1 cellular context compared by ENCODE assay signal in the genomic region with DNA sequence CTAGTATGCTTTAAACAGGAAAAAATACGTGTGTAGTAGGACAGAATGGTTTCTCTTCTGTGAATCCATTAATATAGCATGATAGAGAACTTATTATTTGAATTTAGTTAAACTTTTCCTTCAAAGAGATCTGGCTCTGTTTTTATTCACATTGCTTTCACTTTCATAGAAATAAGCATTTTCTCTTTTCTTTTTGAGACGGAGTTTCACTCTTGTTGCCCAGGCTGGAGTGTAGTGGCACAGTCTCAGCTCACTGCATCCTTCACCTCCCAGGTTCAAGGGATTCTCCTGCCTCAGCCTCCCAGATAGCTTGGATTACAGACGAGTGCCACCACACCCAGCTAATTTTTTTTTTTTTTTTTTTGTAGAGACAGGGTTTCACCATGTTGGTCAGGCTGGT. TPM values are rescaled to one million over a fixed set of nuclear protein-coding genes. Genes with fewer than 3 reads are reported as not detected.
"Had no signal": no experiment of that assay in that cellular context is flagged by ENCODE, and none has a peak within 500 bp of the region (broad histone marks: within the 10 kb centered on the region; RNA-seq: fewer than 3 reads in every experiment).

No MANE protein-coding gene starts in this region.

RNA-seq across cellular contexts. Expression of a gene that starts 7.5 kb away (rescaled TPM):
- polyA plus RNA-seq: IgD-negative memory B cell had no signal
